Comparison of ENCODE assay signal across 8 cellular contexts in the genomic region with DNA sequence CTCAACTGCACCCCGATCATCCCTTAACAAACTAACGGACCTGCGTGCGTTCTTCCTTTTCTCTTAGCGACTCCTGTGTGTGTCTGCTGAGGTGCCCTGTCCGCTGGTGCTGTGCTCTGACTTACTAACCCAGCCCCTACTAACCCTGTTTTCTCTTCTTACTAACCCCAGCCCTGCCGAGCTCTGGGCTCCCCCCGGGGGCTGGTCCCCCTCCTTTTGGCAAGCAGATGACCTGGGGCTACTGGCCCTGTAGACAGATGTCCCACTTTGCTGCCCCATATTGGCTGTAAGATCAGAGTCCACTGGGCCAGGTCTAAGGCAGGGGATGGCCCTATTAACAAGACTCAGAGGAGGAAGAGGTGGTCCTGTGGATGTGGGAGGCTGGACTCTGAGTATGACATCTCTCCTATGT. TPM values are rescaled to one million over a fixed set of nuclear protein-coding genes. Genes with fewer than 3 reads are reported as not detected.
DNase-seq lines count a peak whose midpoint lies in the region; ATAC-seq and TF ChIP-seq lines count a peak whose summit lies in the region.

No MANE protein-coding gene starts in this region.

- WGBS in heart left ventricle, 4 donors: 89 to 93% (median 89%) methylated on average over 8 of the region's 8 CpGs

- intact Hi-C loops in heart left ventricle (cut with DNase I): loop anchor here in 6 of 10 donors (5.0 to 10.0 kb wide), 6 partner anchors 83 to 1923 kb away; partner anchors contain the start of gene MN1 (in 2 of the 6)

- no peaks in the 10 kb centered on the region for H3K27me3 Mint-ChIP-seq in stimulated activated memory B cell treated with anti-CD40 and anti-IgM and Interleukin-4, amounts not matched to agents 10 μg/mL and 1 μg/mL and 100 μg/mL, for 72 hours

- peak overlapping the region; percentile 40 to 92 (median 78) for H3K4me3 ChIP-seq in heart left ventricle

- H3K27ac ChIP-seq in heart left ventricle: peak overlapping the region; percentile 92 to 100 (median 96)

- peaks cover 0 to 49% (median 24%) of the 10 kb centered on the region in 12 donors for H3K4me1 ChIP-seq in heart left ventricle

- peak; percentile 47 for DNase-seq in GM13976 (ENCODE audit: low spot score)
- DNase-seq in activated CD4-positive, CD25-positive, alpha-beta regulatory T cell treated with anti-CD3 and anti-CD28 coated beads, Interleukin-2, amount 50 U/mL, for 72 hours: peak; percentile 39
- peak in 1 of 5 donors; percentile 38 for DNase-seq in heart left ventricle
- DNase-seq in ureter (ENCODE audit: low spot score): no peak
- no peak for DNase-seq in SIG-M5 treated with dmso at 0.1 percent for 504 hours (lab: John Stamatoyannopoulos, UW; ENCODE audit: unreplicated experiment)

- no peaks in the 10 kb centered on the region for H3K9me3 Mint-ChIP-seq in stimulated activated memory B cell treated with anti-CD40 and anti-IgM and Interleukin-4, amounts not matched to agents 10 μg/mL and 1 μg/mL and 100 μg/mL, for 72 hours

- TF ChIP-seq POLR2A in heart left ventricle (IDR thresholded peaks at IDR 0.05): no peak

- peak overlapping the region; percentile 97 for H3K4me3 Mint-ChIP-seq in stimulated activated memory B cell treated with anti-CD40 and anti-IgM and Interleukin-4, amounts not matched to agents 10 μg/mL and 1 μg/mL and 100 μg/mL, for 72 hours

- no peaks in the 10 kb centered on the region for H3K27me3 ChIP-seq in heart left ventricle

- no peaks in the 10 kb centered on the region for H3K36me3 ChIP-seq in heart left ventricle

- no peaks in the 10 kb centered on the region for H3K9me3 ChIP-seq in heart left ventricle

- ATAC-seq in HG02852 (IDR thresholded peaks at IDR 0.05; ENCODE audit: unreplicated experiment) (peak; percentile 8), heart left ventricle (no peak), GM18519 (IDR thresholded peaks at IDR 0.05; ENCODE audit: low FRiP score, unreplicated experiment) (no peak)
- peak; percentile 28 for ATAC-seq in stimulated activated memory B cell treated with anti-CD40 and anti-IgM and Interleukin-4, amounts not matched to agents 10 μg/mL and 1 μg/mL and 100 μg/mL, for 72 hours

- peaks cover 93% of the 10 kb centered on the region for H3K4me1 Mint-ChIP-seq in stimulated activated memory B cell treated with anti-CD40 and anti-IgM and Interleukin-4, amounts not matched to agents 10 μg/mL and 1 μg/mL and 100 μg/mL, for 72 hours

- H3K27ac Mint-ChIP-seq in stimulated activated memory B cell treated with anti-CD40 and anti-IgM and Interleukin-4, amounts not matched to agents 10 μg/mL and 1 μg/mL and 100 μg/mL, for 72 hours: peak overlapping the region; percentile 92

- no peak for TF ChIP-seq CTCF in GM13976 (IDR thresholded peaks at IDR 0.05; ENCODE audit: borderline replicate concordance, control extremely low read depth, extremely low read depth, insufficient read depth, missing control alignments)
- TF ChIP-seq CTCF in heart left ventricle (IDR thresholded peaks at IDR 0.05): no peak

- no peaks in the 10 kb centered on the region for H3K36me3 Mint-ChIP-seq in stimulated activated memory B cell treated with anti-CD40 and anti-IgM and Interleukin-4, amounts not matched to agents 10 μg/mL and 1 μg/mL and 100 μg/mL, for 72 hours

- in situ Hi-C loops in GM13976 (cut with MboI; ENCODE audit: low sequenced_read_pairs, unreplicated experiment): no loop called here

RNA-seq across cellular contexts. Expression of gene MIAT, which starts 14.7 kb away (rescaled TPM):
- total RNA-seq in heart left ventricle: 1 to 10 TPM in 1 of 9 donors, under 1 TPM in 8; 0.12 to 2.7 (median 0.47) TPM
- under 1 TPM; 0.15 to 0.46 TPM for polyA plus RNA-seq in heart left ventricle
- 4.7 TPM for total RNA-seq in ureter

RNA-seq across cellular contexts. Expression of gene CRYBA4, which starts 50.3 kb away (rescaled TPM):
- not detected for total RNA-seq in heart left ventricle
- polyA plus RNA-seq in heart left ventricle: not detected
- 1.1 TPM for total RNA-seq in ureter

RNA-seq across cellular contexts. Expression of gene CRYBB1, which starts 54.2 kb away (rescaled TPM):
- total RNA-seq in heart left ventricle (1 to 10 TPM in 2 of 9 donors, under 1 TPM in 4, not detected in 3; 0.19 to 3.2 (median 0.43) TPM), ureter (not detected)
- under 1 TPM; 0.23 to 0.42 TPM for polyA plus RNA-seq in heart left ventricle

Comparison
In these comparisons a context has a peak if more than half of its experiments do, and no peak if none do; other contexts are left out.
1. DNase-seq: peak in GM13976 (single experiment) and activated CD4-positive, CD25-positive, alpha-beta regulatory T cell treated with anti-CD3 and anti-CD28 coated beads, Interleukin-2, amount 50 U/mL, for 72 hours (single experiment); none in ureter (single experiment) and SIG-M5 treated with dmso at 0.1 percent for 504 hours (single experiment).
2. ATAC-seq: peak in HG02852 (single experiment) and stimulated activated memory B cell treated with anti-CD40 and anti-IgM and Interleukin-4, amounts not matched to agents 10 μg/mL and 1 μg/mL and 100 μg/mL, for 72 hours (single experiment); none in heart left ventricle (0 of 4) and GM18519 (single experiment).